In the genomic region with DNA sequence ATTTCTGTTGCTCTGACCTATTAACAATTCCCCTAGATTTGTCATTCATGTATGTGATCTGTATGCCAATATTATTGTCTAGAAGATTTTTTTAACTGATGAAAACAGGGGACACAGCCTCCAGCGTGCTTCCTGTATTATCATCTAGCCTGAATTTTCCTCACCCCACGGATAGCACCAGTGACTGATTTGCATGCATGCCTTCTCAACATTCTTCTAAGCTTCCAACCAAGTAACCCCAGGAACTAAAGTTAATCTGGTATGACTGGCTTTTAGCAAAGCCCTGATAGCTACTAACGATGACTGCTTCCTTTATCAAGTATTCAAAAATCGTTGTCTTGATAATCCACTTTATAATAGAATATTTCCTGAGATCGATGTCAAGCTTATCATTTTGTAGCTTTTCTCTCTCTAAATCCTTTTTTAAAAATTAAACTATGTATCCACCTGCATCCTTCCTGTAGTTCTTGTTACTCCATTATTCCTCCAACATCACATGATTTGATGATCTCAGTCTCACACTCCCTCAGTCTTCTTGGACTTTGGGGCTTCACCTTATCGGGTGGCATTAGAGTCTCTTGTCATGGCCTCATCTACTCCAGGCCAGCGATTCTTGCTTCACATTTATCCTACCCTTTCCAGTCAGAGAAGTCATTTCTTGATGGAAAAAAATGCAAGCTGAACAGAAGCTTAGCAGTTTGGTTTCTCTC, we compare ENCODE assay signal across 12 cellular contexts.
DNase-seq lines count a peak whose midpoint lies in the region; ATAC-seq and TF ChIP-seq lines count a peak whose summit lies in the region.
"Had no signal": no experiment of that assay in that cellular context is flagged by ENCODE, and none has a peak within 500 bp of the region (broad histone marks: within the 10 kb centered on the region; RNA-seq: fewer than 3 reads in every experiment).

No MANE protein-coding gene starts in this region.

- H3K27ac ChIP-seq in RWPE1 = peak overlapping the region; percentile 56
- H3K27ac ChIP-seq in rectal smooth muscle tissue (ENCODE audit: low read depth, low read length) = peak overlapping the region; percentile 27
- H3K27ac ChIP-seq in substantia nigra (ENCODE audit: low read depth, low read length, poor library complexity, severe bottlenecking) = no peak overlapping the region
- H3K27ac ChIP-seq: parathyroid adenoma had no signal

- H3K9ac ChIP-seq in rectal smooth muscle tissue (ENCODE audit: low read length) = no peak overlapping the region
- H3K9ac ChIP-seq: parathyroid adenoma had no signal

- peaks cover 29% of the 10 kb centered on the region for H3K4me1 ChIP-seq in rectal smooth muscle tissue (ENCODE audit: control insufficient read depth, insufficient read depth, low read length)

- no peaks in the 10 kb centered on the region for H3K27me3 ChIP-seq in rectal smooth muscle tissue (ENCODE audit: control insufficient read depth, insufficient read depth, low read length)

- ATAC-seq in HG02840 (IDR thresholded peaks at IDR 0.05; ENCODE audit: low FRiP score, unreplicated experiment) = no peak

- CTCF ChIA-PET in RWPE1 (lab: Yijun Ruan, JAX) = interaction anchor here (0.6 to 1.4 kb wide), 3 partner anchors 112 to 225 kb away, joined by 3 to 6 read pairs (median 3); no protein-coding TSS in a partner anchor

- no peak overlapping the region for H3K4me3 ChIP-seq in rectal smooth muscle tissue (ENCODE audit: low read length)

- POLR2A ChIA-PET in RWPE1 (lab: Yijun Ruan, JAX; ENCODE audit: low non-redundant PET) = interaction anchor here (0.5 to 0.6 kb wide), 2 partner anchors 142 to 317 kb away, joined by 3 to 4 read pairs; a partner anchor contains a TSS

- peak; percentile 71 for DNase-seq in EL
- DNase-seq in RWPE1 (ENCODE audit: low spot score) = no peak
- DNase-seq in fibroblast of gingiva (ENCODE audit: low read depth) = peak; percentile 38
- DNase-seq in SHP77 treated with DMSO at 0.1 percent for 48 hours (lab: John Stamatoyannopoulos, UW) = no peak
- no peak for DNase-seq in substantia nigra (lab: John Stamatoyannopoulos, UW)
- no peak for DNase-seq in NCI-H1694 treated with DMSO at 0.1 percent for 48 hours (lab: John Stamatoyannopoulos, UW)
- DNase-seq: activated CD4-positive, alpha-beta T cell treated with anti-CD3 and anti-CD28 coated beads, Interleukin-2, amount 50 U/mL, for 48 hours; NCI-H1092 treated with DMSO at 0.1 percent for 48 hours; RPMI8226 had no signal

- H3K36me3 ChIP-seq in rectal smooth muscle tissue (ENCODE audit: control insufficient read depth, insufficient read depth, low read length) = no peaks in the 10 kb centered on the region

- no peak for TF ChIP-seq CTCF in RWPE1 (conservative IDR thresholded peaks at IDR 0.05; ENCODE audit: low read depth)

Comparison
In these comparisons a context has a peak if more than half of its experiments do, and no peak if none do; other contexts are left out.
1. DNase-seq: peak in EL (single experiment) and fibroblast of gingiva (single experiment); none in RWPE1 (single experiment), SHP77 treated with DMSO at 0.1 percent for 48 hours (single experiment), substantia nigra (0 of 49) and NCI-H1694 treated with DMSO at 0.1 percent for 48 hours (single experiment).